Comparison of ENCODE assay signal across 8 cellular contexts in genomic region chr15:38853608-38854007, GRCh38.
DNase-seq lines count a peak whose midpoint lies in the region; ATAC-seq lines count a peak whose summit lies in the region.

No MANE protein-coding gene starts in this region.

- peak; percentile 50 for ATAC-seq in GM18502 (IDR thresholded peaks at IDR 0.05; ENCODE audit: poor library complexity, unreplicated experiment)
- ATAC-seq in GM21515 (IDR thresholded peaks at IDR 0.05; ENCODE audit: unreplicated experiment): no peak
- no peak for ATAC-seq in HG03280 (IDR thresholded peaks at IDR 0.05; ENCODE audit: unreplicated experiment)
- ATAC-seq in GM18873 (IDR thresholded peaks at IDR 0.05; ENCODE audit: low FRiP score, unreplicated experiment): no peak

- peak; percentile 78 for DNase-seq in RPMI7951 (ENCODE audit: low read depth)
- DNase-seq in effector CD8-positive, alpha-beta T cell (lab: John Stamatoyannopoulos, UW): peak; percentile 2
- peak; percentile 21 to 28 for DNase-seq in stimulated activated CD4-positive, alpha-beta T cell treated with anti-CD3 and anti-CD28 coated beads, Interleukin-2, amount 100 ng/mL, for 24 hours
- DNase-seq in NCI-H446 treated with DMSO at 0.1 percent for 48 hours (lab: John Stamatoyannopoulos, UW): no peak
